In genomic region chr12:14723763-14724162, GRCh38 we compare ENCODE assay signal across 9 cellular contexts. TPM values are rescaled to one million over a fixed set of nuclear protein-coding genes. Genes with fewer than 3 reads are reported as not detected.
DNase-seq lines count a peak whose midpoint lies in the region; ATAC-seq and TF ChIP-seq lines count a peak whose summit lies in the region.
"Had no signal": no experiment of that assay in that cellular context is flagged by ENCODE, and none has a peak within 500 bp of the region (broad histone marks: within the 10 kb centered on the region; RNA-seq: fewer than 3 reads in every experiment).

No MANE protein-coding gene starts in this region.

- POLR2A ChIA-PET in CD8-positive, alpha-beta memory T cell (lab: Charles Lee): no interaction called here
- POLR2A ChIA-PET in HEK293T (lab: Yijun Ruan, JAX) (no interaction called here), PC-3 (lab: Charles Lee; ENCODE audit: unreplicated experiment) (no interaction called here), RWPE1 (lab: Yijun Ruan, JAX; ENCODE audit: low non-redundant PET) (no interaction called here)

- no peaks in the 10 kb centered on the region for H4K20me1 ChIP-seq in PC-3 (ENCODE audit: low read length)

- no peaks in the 10 kb centered on the region for H3K27me3 ChIP-seq in CD8-positive, alpha-beta memory T cell (ENCODE audit: insufficient read depth, low read length, poor library complexity, severe bottlenecking)
- H3K27me3 ChIP-seq in PC-3 (ENCODE audit: low read length): no peaks in the 10 kb centered on the region

- no peaks in the 10 kb centered on the region for H3K9me3 ChIP-seq in CD8-positive, alpha-beta memory T cell (ENCODE audit: low read length)
- H3K9me3 ChIP-seq in PC-3 (ENCODE audit: low read length): no peaks in the 10 kb centered on the region

- H3K9me2 ChIP-seq in PC-3 (replicated peaks; ENCODE audit: low read length): no peaks in the 10 kb centered on the region

- no peak overlapping the region for H3K9ac ChIP-seq in PC-3 (ENCODE audit: low read length)

- no peak overlapping the region for H3K4me2 ChIP-seq in PC-3 (ENCODE audit: low read length)

- no TSS peak for BruUV-seq in PC-3 (replicated peaks; lab: Mats Ljungman, UMichigan)

- peak; percentile 68 for TF ChIP-seq CTCF in PC-3 (conservative IDR thresholded peaks at IDR 0.05; ENCODE audit: low read depth, low read length)
- TF ChIP-seq CTCF in fibroblast of villous mesenchyme (IDR thresholded peaks at IDR 0.05; ENCODE audit: insufficient read depth, low read depth, low read length): peak; percentile 84
- TF ChIP-seq CTCF in progenitor cell of endocrine pancreas (IDR thresholded peaks at IDR 0.05; ENCODE audit: unreplicated experiment): peak; percentile 61
- no peak for TF ChIP-seq CTCF in RWPE1 (conservative IDR thresholded peaks at IDR 0.05; ENCODE audit: low read depth)

- intact Hi-C loops in PC-3 (cut with micrococcal nuclease): loop anchor here (1.0 to 10.0 kb wide), 4 partner anchors 47 to 273 kb away; partner anchors contain the start of genes C12orf60 and WBP11

- peak; percentile 26 to 69 (median 55) for DNase-seq in CD8-positive, alpha-beta memory T cell
- peak; percentile 55 for DNase-seq in HEK293T (ENCODE audit: extremely low spot score)
- peak; percentile 62 for DNase-seq in PC-3
- DNase-seq in activated T-cell treated with anti-CD3 and anti-CD28 coated beads, Interleukin-2, amount 50 U/mL, for 24 hours: peak; percentile 53
- peak; percentile 59 for DNase-seq in fibroblast of villous mesenchyme (ENCODE audit: low read depth)
- no peak for DNase-seq in progenitor cell of endocrine pancreas (ENCODE audit: low spot score, unreplicated experiment)
- no peak for DNase-seq in RWPE1 (ENCODE audit: low spot score)
- no peak for DNase-seq in NCI-H510A (lab: John Stamatoyannopoulos, UW)

- peak; percentile 65 for ATAC-seq in PC-3

- CTCF ChIA-PET in CD8-positive, alpha-beta memory T cell (lab: Charles Lee): interaction anchor here (0.6 to 2.4 kb wide), 14 partner anchors 9 to 498 kb away, joined by 3 to 10 read pairs (median 4); partner anchors contain the start of genes ART4, ERP27, RERG and WBP11
- CTCF ChIA-PET in HEK293T (lab: Yijun Ruan, JAX) (interaction anchor here (0.9 kb wide), 1 partner anchor 272 kb away, joined by 6 read pairs; no protein-coding TSS in a partner anchor), PC-3 (lab: Charles Lee) (no interaction called here), RWPE1 (lab: Yijun Ruan, JAX) (interaction anchor here (0.6 kb wide), 1 partner anchor 100 kb away, joined by 5 read pairs; no protein-coding TSS in a partner anchor)

- no peak overlapping the region for H2AFZ ChIP-seq in PC-3 (ENCODE audit: low read length)

- no peaks in the 10 kb centered on the region for H3K4me1 ChIP-seq in CD8-positive, alpha-beta memory T cell (ENCODE audit: insufficient read depth, low read length)
- H3K4me1 ChIP-seq in PC-3 (ENCODE audit: insufficient read depth, low read length): no peaks in the 10 kb centered on the region

- peaks cover 4 to 22% of the 10 kb centered on the region in 2 donors for H3K27me3 Mint-ChIP-seq in CD8-positive, alpha-beta memory T cell
- H3K27me3 Mint-ChIP-seq in activated T-cell treated with anti-CD3 and anti-CD28 coated beads, Interleukin-2, amount 50 U/mL, for 24 hours: no peaks in the 10 kb centered on the region
- no peaks in the 10 kb centered on the region for H3K27me3 Mint-ChIP-seq in progenitor cell of endocrine pancreas

- peaks cover 3 to 8% (median 5%) of the 10 kb centered on the region in 5 donors for H3K9me3 Mint-ChIP-seq in CD8-positive, alpha-beta memory T cell
- peaks cover 4% of the 10 kb centered on the region for H3K9me3 Mint-ChIP-seq in activated T-cell treated with anti-CD3 and anti-CD28 coated beads, Interleukin-2, amount 50 U/mL, for 24 hours
- H3K9me3 Mint-ChIP-seq in progenitor cell of endocrine pancreas (ENCODE audit: low read depth): peaks cover 28% of the 10 kb centered on the region

- no peak overlapping the region for H3K4me3 ChIP-seq in CD8-positive, alpha-beta memory T cell (ENCODE audit: low read length)
- H3K4me3 ChIP-seq in PC-3 (ENCODE audit: low read length): no peak overlapping the region
- no peak overlapping the region for H3K4me3 ChIP-seq in fibroblast of villous mesenchyme (ENCODE audit: low read depth, low read length)

- H3K36me3 ChIP-seq in CD8-positive, alpha-beta memory T cell (ENCODE audit: insufficient read depth, low read length): no peaks in the 10 kb centered on the region
- H3K36me3 ChIP-seq in PC-3 (ENCODE audit: low read depth, low read length): no peaks in the 10 kb centered on the region

- H3K36me3 Mint-ChIP-seq in CD8-positive, alpha-beta memory T cell: peaks cover 0 to 3% (median 3%) of the 10 kb centered on the region in 3 donors
- no peaks in the 10 kb centered on the region for H3K36me3 Mint-ChIP-seq in activated T-cell treated with anti-CD3 and anti-CD28 coated beads, Interleukin-2, amount 50 U/mL, for 24 hours (ENCODE audit: low read depth)
- H3K36me3 Mint-ChIP-seq in progenitor cell of endocrine pancreas (ENCODE audit: insufficient read depth): peaks cover 8% of the 10 kb centered on the region

- peak overlapping the region in 1 of 8 donors; percentile 77 for H3K27ac Mint-ChIP-seq in CD8-positive, alpha-beta memory T cell
- no peak overlapping the region for H3K27ac Mint-ChIP-seq in activated T-cell treated with anti-CD3 and anti-CD28 coated beads, Interleukin-2, amount 50 U/mL, for 24 hours
- H3K27ac Mint-ChIP-seq in progenitor cell of endocrine pancreas: no peak overlapping the region
- H3K27ac Mint-ChIP-seq: stimulated activated naive CD8-positive, alpha-beta T cell treated with anti-CD3 and anti-CD28 coated beads, Interleukin-15, Interleukin-2, amounts not matched to agents 100 ng/mL and 50 ng/mL, for 24 hours had no signal

- no peak overlapping the region for H3K4me3 Mint-ChIP-seq in CD8-positive, alpha-beta memory T cell
- H3K4me3 Mint-ChIP-seq in activated T-cell treated with anti-CD3 and anti-CD28 coated beads, Interleukin-2, amount 50 U/mL, for 24 hours: no peak overlapping the region
- H3K4me3 Mint-ChIP-seq in progenitor cell of endocrine pancreas (ENCODE audit: low read depth): no peak overlapping the region
- H3K4me3 Mint-ChIP-seq: stimulated activated naive CD8-positive, alpha-beta T cell treated with anti-CD3 and anti-CD28 coated beads, Interleukin-15, Interleukin-2, amounts not matched to agents 100 ng/mL and 50 ng/mL, for 24 hours had no signal

- H3K27ac ChIP-seq in CD8-positive, alpha-beta memory T cell (ENCODE audit: low read depth, low read length): no peak overlapping the region
- H3K27ac ChIP-seq in PC-3 (ENCODE audit: low read length) (no peak overlapping the region), RWPE1 (no peak overlapping the region)

- no peaks in the 10 kb centered on the region for H3K79me2 ChIP-seq in PC-3 (ENCODE audit: low read length)

- no peaks in the 10 kb centered on the region for H3K4me1 Mint-ChIP-seq in CD8-positive, alpha-beta memory T cell
- H3K4me1 Mint-ChIP-seq in activated T-cell treated with anti-CD3 and anti-CD28 coated beads, Interleukin-2, amount 50 U/mL, for 24 hours (ENCODE audit: low read depth): no peaks in the 10 kb centered on the region
- no peaks in the 10 kb centered on the region for H3K4me1 Mint-ChIP-seq in progenitor cell of endocrine pancreas (ENCODE audit: low read depth)

- no peaks in the 10 kb centered on the region for H3F3A ChIP-seq in PC-3 (ENCODE audit: low read length, unreplicated experiment)

TF ChIP-seq in HEK293T, 16 proteins besides CTCF, POLR2A, EP300 and RAD21:
- TF ChIP-seq ELF4 (IDR thresholded peaks at IDR 0.05) (no peak), ARNT (IDR thresholded peaks at IDR 0.05) (no peak), HDGF (IDR thresholded peaks at IDR 0.05; ENCODE audit: borderline replicate concordance) (no peak), FOXA1 (IDR thresholded peaks at IDR 0.05) (no peak), SUZ12 (IDR thresholded peaks at IDR 0.05) (no peak), CTBP1 (IDR thresholded peaks at IDR 0.05; ENCODE audit: borderline replicate concordance) (no peak), LEF1 (IDR thresholded peaks at IDR 0.05; ENCODE audit: borderline replicate concordance) (no peak), PKNOX1 (IDR thresholded peaks at IDR 0.05) (no peak), SP1 (IDR thresholded peaks at IDR 0.05) (no peak), ZNF384 (IDR thresholded peaks at IDR 0.05) (no peak), BHLHE40 (IDR thresholded peaks at IDR 0.05; ENCODE audit: borderline replicate concordance) (no peak), FOXK2 (IDR thresholded peaks at IDR 0.05) (no peak), FOXM1 (IDR thresholded peaks at IDR 0.05; ENCODE audit: borderline replicate concordance) (no peak), L3MBTL2 (conservative IDR thresholded peaks at IDR 0.05) (no peak), TARDBP (IDR thresholded peaks at IDR 0.05) (no peak)
TF ChIP-seq in HEK293T: peak in this region for 0.

RNA-seq across cellular contexts. Expression of gene GUCY2C, which starts 27.4 kb away (rescaled TPM):
- total RNA-seq in CD8-positive, alpha-beta memory T cell: not detected
- polyA plus RNA-seq in CD8-positive, alpha-beta memory T cell: not detected
- total RNA-seq in PC-3 (2014; rRNA removed): not detected in 2 replicates
- not detected in 2 replicates for total RNA-seq in fibroblast of villous mesenchyme
- total RNA-seq in progenitor cell of endocrine pancreas: 1.2 and 1.7 TPM in 2 replicates

Comparison
In these comparisons a context has a peak if more than half of its experiments do, and no peak if none do; other contexts are left out.
1. DNase-seq: peak in CD8-positive, alpha-beta memory T cell (5 of 5), HEK293T (single experiment), PC-3 (single experiment), activated T-cell treated with anti-CD3 and anti-CD28 coated beads, Interleukin-2, amount 50 U/mL, for 24 hours (single experiment) and fibroblast of villous mesenchyme (single experiment); none in progenitor cell of endocrine pancreas (single experiment), RWPE1 (single experiment) and NCI-H510A (single experiment).